Comparison of ENCODE assay signal across 14 cellular contexts in genomic region chr4:70661309-70661922, GRCh38. TPM values are rescaled to one million over a fixed set of nuclear protein-coding genes. Genes with fewer than 3 reads are reported as not detected.
DNase-seq lines count a peak whose midpoint lies in the region; ATAC-seq and TF ChIP-seq lines count a peak whose summit lies in the region.
"Not testable (repeated sequence)": the region's sequence is repeated elsewhere in the genome, so short reads cannot be mapped to it uniquely, and the experiment has no call there.
"Had no signal": no experiment of that assay in that cellular context is flagged by ENCODE, and none has a peak within 500 bp of the region (broad histone marks: within the 10 kb centered on the region; RNA-seq: fewer than 3 reads in every experiment).

No MANE protein-coding gene starts in this region.

- not testable (repeated sequence) for H3K36me3 ChIP-seq in GM06990 (ENCODE audit: control insufficient read depth, insufficient read depth, low read length); osteoblast (ENCODE audit: insufficient read depth, low read length)

- CTCF ChIA-PET in activated CD4-positive, alpha-beta memory T cell treated with anti-CD3 and anti-CD28 coated beads for 36 hours (lab: Charles Lee), result interaction anchor here (1.0 kb wide), 2 partner anchors 8 to 26 kb away, joined by 3 read pairs; no protein-coding TSS in a partner anchor

- H2AFZ ChIP-seq in osteoblast (ENCODE audit: low read length), result not testable (repeated sequence)

- not testable (repeated sequence) for H3K27me3 Mint-ChIP-seq in activated CD4-positive, alpha-beta memory T cell treated with anti-CD3 and anti-CD28 coated beads for 36 hours

- not testable (repeated sequence) for H3K9me3 ChIP-seq in osteoblast (ENCODE audit: low read depth, low read length)

- H3K27ac ChIP-seq in osteoblast (ENCODE audit: low read depth, low read length), result not testable (repeated sequence)

- peak overlapping the region; percentile 40; the same call in 1 of the 2 replicates for H3K4me3 ChIP-seq in GM06990 (replicated peaks; ENCODE audit: low read depth, low read length)
- H3K4me3 ChIP-seq in osteoblast (ENCODE audit: insufficient read depth, low read length), result not testable (repeated sequence)

- intact Hi-C loops in activated CD4-positive, alpha-beta memory T cell treated with anti-CD3 and anti-CD28 coated beads for 36 hours (cut with micrococcal nuclease), result not testable (repeated sequence)

- H3K36me3 Mint-ChIP-seq in activated CD4-positive, alpha-beta memory T cell treated with anti-CD3 and anti-CD28 coated beads for 36 hours, result not testable (repeated sequence)

- TF ChIP-seq CTCF in GM06990 (IDR thresholded peaks at IDR 0.05; ENCODE audit: insufficient read depth, low read length, poor library complexity, severe bottlenecking); osteoblast (IDR thresholded peaks at IDR 0.05; ENCODE audit: extremely low read depth, low read depth, low read length): not testable (repeated sequence)

- ATAC-seq in GM18861 (IDR thresholded peaks at IDR 0.05; ENCODE audit: unreplicated experiment), result peak; percentile 70
- ATAC-seq in GM19467 (IDR thresholded peaks at IDR 0.05; ENCODE audit: unreplicated experiment), result peak; percentile 71
- peak; percentile 90 for ATAC-seq in HG02610 (IDR thresholded peaks at IDR 0.05; ENCODE audit: unreplicated experiment)
- ATAC-seq in HG03103 (IDR thresholded peaks at IDR 0.05; ENCODE audit: low read depth, unreplicated experiment), result peak; percentile 75
- peak; percentile 73 for ATAC-seq in HG03571 (IDR thresholded peaks at IDR 0.05; ENCODE audit: unreplicated experiment)

- not testable (repeated sequence) for H3K9me3 Mint-ChIP-seq in activated CD4-positive, alpha-beta memory T cell treated with anti-CD3 and anti-CD28 coated beads for 36 hours

- not testable (repeated sequence) for H4K20me1 ChIP-seq in osteoblast (ENCODE audit: insufficient read depth, low read length)

- H3K4me1 ChIP-seq in osteoblast (ENCODE audit: insufficient read depth, low read length), result not testable (repeated sequence)

- peaks cover 10% of the 10 kb centered on the region for H3K4me1 Mint-ChIP-seq in activated CD4-positive, alpha-beta memory T cell treated with anti-CD3 and anti-CD28 coated beads for 36 hours (ENCODE audit: low read depth)

- H3K79me2 ChIP-seq in osteoblast (ENCODE audit: insufficient read depth, low read length), result not testable (repeated sequence)

- POLR2A ChIA-PET in activated CD4-positive, alpha-beta memory T cell treated with anti-CD3 and anti-CD28 coated beads for 36 hours (lab: Charles Lee), result interaction anchor here (0.6 kb wide), 1 partner anchor 45 kb away, joined by 4 read pairs; no protein-coding TSS in a partner anchor

- not testable (repeated sequence) for H3K4me3 Mint-ChIP-seq in activated CD4-positive, alpha-beta memory T cell treated with anti-CD3 and anti-CD28 coated beads for 36 hours

- H3K4me2 ChIP-seq in osteoblast (ENCODE audit: insufficient read depth, low read length), result not testable (repeated sequence)

- not testable (repeated sequence) for H3K27me3 ChIP-seq in GM06990 (replicated peaks; ENCODE audit: control insufficient read depth, insufficient read depth, low read length); osteoblast (ENCODE audit: insufficient read depth, low read length)

- H3K27ac Mint-ChIP-seq in activated CD4-positive, alpha-beta memory T cell treated with anti-CD3 and anti-CD28 coated beads for 36 hours, result not testable (repeated sequence)

- DNase-seq in GM06990 (ENCODE audit: extremely low read depth, insufficient read length) (peak; percentile 50), osteoblast (ENCODE audit: insufficient read length, low spot score, missing footprints) (peak; percentile 53)
- DNase-seq in activated CD4-positive, alpha-beta memory T cell treated with anti-CD3 and anti-CD28 coated beads for 36 hours, result peak; percentile 37

RNA-seq across cellular contexts. Expression of gene JCHAIN, which starts 4.9 kb away (rescaled TPM):
- not detected for total RNA-seq in activated CD4-positive, alpha-beta memory T cell treated with anti-CD3 and anti-CD28 coated beads for 36 hours
- total RNA-seq in osteoblast, result 2.2 and 2.9 TPM in 2 replicates
- total RNA-seq: A673, glomerular endothelial cell, MCF 10A, RPMI7951 had no signal

RNA-seq across cellular contexts. Expression of gene UTP3, which starts 26.9 kb away (rescaled TPM):
- total RNA-seq in activated CD4-positive, alpha-beta memory T cell treated with anti-CD3 and anti-CD28 coated beads for 36 hours, result 10 to 100 TPM; 33.6 to 35.5 TPM
- total RNA-seq in osteoblast, result 14.5 and 15.0 TPM in 2 replicates

RNA-seq across cellular contexts. Expression of gene ENAM, which starts 32.9 kb away (rescaled TPM):
- not detected for total RNA-seq in activated CD4-positive, alpha-beta memory T cell treated with anti-CD3 and anti-CD28 coated beads for 36 hours
- total RNA-seq in osteoblast, result not detected in 2 replicates
- total RNA-seq: A673, esophagus muscularis mucosa, glomerular endothelial cell, MCF 10A, mucosa of descending colon, RPMI7951 had no signal
